In the genomic region with DNA sequence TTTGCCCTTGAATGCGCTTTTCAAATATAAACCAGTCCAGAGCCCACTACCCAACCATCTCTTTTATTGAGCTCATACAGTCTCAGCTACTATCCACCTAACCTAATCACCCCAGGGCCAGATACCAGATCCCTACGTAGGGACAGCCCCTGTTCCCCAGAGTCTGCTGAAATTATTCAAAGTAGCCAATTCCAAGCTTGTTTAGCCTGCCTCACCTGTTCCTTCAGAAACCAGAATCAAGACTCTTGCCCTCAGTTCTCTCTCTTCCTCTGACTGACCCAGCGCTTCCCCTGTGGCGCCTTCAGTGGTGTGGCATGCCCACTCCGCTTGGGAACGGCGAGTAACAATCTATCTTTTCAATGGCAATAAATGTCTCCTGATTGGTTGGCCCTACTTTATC, we compare ENCODE assay signal across 9 cellular contexts.
"Had no signal": no experiment of that assay in that cellular context is flagged by ENCODE, and none has a peak within 500 bp of the region (broad histone marks: within the 10 kb centered on the region; RNA-seq: fewer than 3 reads in every experiment).

No MANE protein-coding gene starts in this region.

- H3K4me2 ChIP-seq: KMS-11 had no signal

- H3K4me3 Mint-ChIP-seq: IgD-negative memory B cell had no signal

- H3K27ac Mint-ChIP-seq: IgD-negative memory B cell had no signal

- H3K4me3 ChIP-seq: K562 had no signal

- H3K27me3 Mint-ChIP-seq: IgD-negative memory B cell had no signal

- H3K9ac ChIP-seq: KMS-11 had no signal

- H3K27ac ChIP-seq: HL-60, KMS-11 had no signal

- H3K9me3 Mint-ChIP-seq: IgD-negative memory B cell had no signal

- DNase-seq: IMR-90, Karpas-422, KBM-7, KG1 had no signal

- ATAC-seq: HepG2, K562 had no signal
